Comparison of ENCODE assay signal across 13 cellular contexts in the genomic region with DNA sequence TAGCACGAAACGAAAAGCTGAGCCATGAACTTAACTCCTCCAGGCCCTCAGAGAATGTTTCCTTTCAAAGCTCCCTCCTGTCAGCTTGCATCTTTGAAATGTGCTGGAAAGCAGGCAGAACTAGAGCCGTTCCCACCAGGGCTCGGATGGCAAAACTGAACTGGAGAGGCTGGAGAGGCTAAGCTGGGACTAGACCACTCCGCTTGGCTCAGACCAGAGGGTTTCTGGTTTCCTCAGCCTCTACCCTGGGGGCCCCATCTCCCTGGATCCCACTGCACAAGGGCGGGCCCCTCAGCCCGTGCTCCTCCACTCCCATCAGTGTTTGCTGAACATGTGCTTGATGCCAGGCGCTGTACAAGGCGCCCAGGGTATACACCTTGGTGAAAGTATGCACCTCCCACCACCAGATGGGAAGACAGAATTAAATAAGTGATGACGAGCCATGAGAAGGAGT. TPM values are rescaled to one million over a fixed set of nuclear protein-coding genes. Genes with fewer than 3 reads are reported as not detected.
DNase-seq lines count a peak whose midpoint lies in the region; ATAC-seq and TF ChIP-seq lines count a peak whose summit lies in the region.
"Had no signal": no experiment of that assay in that cellular context is flagged by ENCODE, and none has a peak within 500 bp of the region (broad histone marks: within the 10 kb centered on the region; RNA-seq: fewer than 3 reads in every experiment).

No MANE protein-coding gene starts in this region.

- no peaks in the 10 kb centered on the region for H3K79me2 ChIP-seq in osteoblast (ENCODE audit: insufficient read depth, low read length)

- no peaks in the 10 kb centered on the region for H3K27me3 Mint-ChIP-seq in activated T-cell treated with anti-CD3 and anti-CD28 coated beads, Interleukin-2, amount 50 U/mL, for 24 hours
- no peaks in the 10 kb centered on the region for H3K27me3 Mint-ChIP-seq in CD4-positive, alpha-beta memory T cell

- no peaks in the 10 kb centered on the region for H4K20me1 ChIP-seq in osteoblast (ENCODE audit: insufficient read depth, low read length)

- no peak overlapping the region for H3K4me3 ChIP-seq in esophagus (ENCODE audit: low read depth in 1 of 2, low read length in 2 of 2)
- peak overlapping the region; percentile 3 for H3K4me3 ChIP-seq in osteoblast (ENCODE audit: insufficient read depth, low read length)
- H3K4me3 ChIP-seq in upper lobe of left lung = no peak overlapping the region
- H3K4me3 ChIP-seq in CD4-positive, alpha-beta memory T cell (ENCODE audit: low read length in 2 of 2) = no peak overlapping the region
- H3K4me3 ChIP-seq: A549 had no signal

- no peak for TF ChIP-seq CTCF in osteoblast (IDR thresholded peaks at IDR 0.05; ENCODE audit: extremely low read depth, low read depth, low read length)
- no peak for TF ChIP-seq CTCF in upper lobe of left lung (IDR thresholded peaks at IDR 0.05)

- 65 to 77% methylated on average over 10 of the region's 10 CpGs for WGBS in esophagus, 2 donors
- WGBS in upper lobe of left lung, 2 donors = 61 to 66% methylated on average over 7 to 10 of the region's 10 CpGs

- no peaks in the 10 kb centered on the region for H3K9me3 Mint-ChIP-seq in activated T-cell treated with anti-CD3 and anti-CD28 coated beads, Interleukin-2, amount 50 U/mL, for 24 hours
- no peaks in the 10 kb centered on the region for H3K9me3 Mint-ChIP-seq in CD4-positive, alpha-beta memory T cell

- H3K36me3 ChIP-seq in esophagus (ENCODE audit: control insufficient read depth in 2 of 2, insufficient read depth in 2 of 2, low read length in 1 of 2) (peaks cover 25 to 66% of the 10 kb centered on the region in 2 donors), osteoblast (ENCODE audit: insufficient read depth, low read length) (peaks cover 48% of the 10 kb centered on the region), upper lobe of left lung (peaks cover 38 to 99% (median 82%) of the 10 kb centered on the region in 4 donors)
- peaks cover 94% of the 10 kb centered on the region for H3K36me3 ChIP-seq in CD4-positive, alpha-beta memory T cell (ENCODE audit: insufficient read depth, low read length)

- H3K36me3 Mint-ChIP-seq in activated T-cell treated with anti-CD3 and anti-CD28 coated beads, Interleukin-2, amount 50 U/mL, for 24 hours (ENCODE audit: low read depth) = peaks cover 98% of the 10 kb centered on the region
- H3K36me3 Mint-ChIP-seq in CD4-positive, alpha-beta memory T cell = peaks cover 73 to 91% of the 10 kb centered on the region in 2 donors

- H3K4me1 Mint-ChIP-seq in activated T-cell treated with anti-CD3 and anti-CD28 coated beads, Interleukin-2, amount 50 U/mL, for 24 hours (ENCODE audit: low read depth) = peaks cover 13% of the 10 kb centered on the region
- H3K4me1 Mint-ChIP-seq in CD4-positive, alpha-beta memory T cell = no peaks in the 10 kb centered on the region

- H3K4me3 Mint-ChIP-seq in activated T-cell treated with anti-CD3 and anti-CD28 coated beads, Interleukin-2, amount 50 U/mL, for 24 hours = no peak overlapping the region
- H3K4me3 Mint-ChIP-seq in CD4-positive, alpha-beta memory T cell = no peak overlapping the region

- H3K9me3 ChIP-seq in esophagus (ENCODE audit: control insufficient read depth in 2 of 2, insufficient read depth in 1 of 2, low read depth in 1 of 2, low read length in 1 of 2) (no peaks in the 10 kb centered on the region), osteoblast (ENCODE audit: low read depth, low read length) (no peaks in the 10 kb centered on the region), upper lobe of left lung (no peaks in the 10 kb centered on the region)
- H3K9me3 ChIP-seq in CD4-positive, alpha-beta memory T cell (ENCODE audit: control insufficient read depth in 1 of 2, low read length in 2 of 2) = no peaks in the 10 kb centered on the region
- H3K9me3 ChIP-seq: A549 had no signal

- TF ChIP-seq POLR2A in upper lobe of left lung (IDR thresholded peaks at IDR 0.05) = no peak

- CTCF ChIA-PET in CD4-positive, alpha-beta memory T cell (lab: Charles Lee; ENCODE audit: partially characterized antibody) = interaction anchor here (2.5 kb wide), 1 partner anchor 77 kb away, joined by 9 read pairs; no protein-coding TSS in a partner anchor

- H3K4me1 ChIP-seq in esophagus (ENCODE audit: control insufficient read depth in 2 of 2, insufficient read depth in 2 of 2, low read length in 1 of 2) (peaks cover 6 to 25% of the 10 kb centered on the region in 2 donors), osteoblast (ENCODE audit: insufficient read depth, low read length) (peaks cover 33% of the 10 kb centered on the region), upper lobe of left lung (peaks cover 40 to 55% (median 44%) of the 10 kb centered on the region in 4 donors)
- H3K4me1 ChIP-seq in CD4-positive, alpha-beta memory T cell (ENCODE audit: insufficient read depth, low read length) = no peaks in the 10 kb centered on the region

- H3K27me3 ChIP-seq in esophagus (ENCODE audit: control insufficient read depth in 1 of 2, insufficient read depth in 2 of 2, low read length in 2 of 2) (no peaks in the 10 kb centered on the region), osteoblast (ENCODE audit: insufficient read depth, low read length) (no peaks in the 10 kb centered on the region), upper lobe of left lung (no peaks in the 10 kb centered on the region)
- no peaks in the 10 kb centered on the region for H3K27me3 ChIP-seq in CD4-positive, alpha-beta memory T cell (ENCODE audit: insufficient read depth, low read length)

- H3K4me2 ChIP-seq in osteoblast (ENCODE audit: insufficient read depth, low read length) = peak overlapping the region; percentile 51
- H3K4me2 ChIP-seq: A549 had no signal

- POLR2A ChIA-PET in CD4-positive, alpha-beta memory T cell (lab: Charles Lee; ENCODE audit: partially characterized antibody) = no interaction called here

- H2AFZ ChIP-seq in osteoblast (ENCODE audit: low read length) = no peak overlapping the region

- no peak for TF ChIP-seq EP300 in upper lobe of left lung (IDR thresholded peaks at IDR 0.05)

- ATAC-seq in upper lobe of left lung (ENCODE audit: low FRiP score in 2 of 2) = peak in 1 of 2 donors; percentile 29
- ATAC-seq: A549 had no signal

- intact Hi-C loops in CD4-positive, alpha-beta memory T cell (cut with micrococcal nuclease) = no loop called here

- peak overlapping the region; percentile 69 to 88 for H3K27ac ChIP-seq in esophagus (ENCODE audit: low read depth in 2 of 2, low read length in 1 of 2)
- H3K27ac ChIP-seq in osteoblast (ENCODE audit: low read depth, low read length) = peak overlapping the region; percentile 64
- peak overlapping the region; percentile 62 to 86 (median 84) for H3K27ac ChIP-seq in upper lobe of left lung
- H3K27ac ChIP-seq in CD4-positive, alpha-beta memory T cell (ENCODE audit: low read depth, low read length) = no peak overlapping the region
- H3K27ac ChIP-seq: HL-60 had no signal

- no peak for DNase-seq in activated T-cell treated with anti-CD3 and anti-CD28 coated beads, Interleukin-2, amount 50 U/mL, for 24 hours
- DNase-seq in activated T-cell treated with anti-CD3 and anti-CD28 coated beads, Interleukin-2, amount 50 U/mL, for 1 hour = no peak
- DNase-seq in osteoblast (ENCODE audit: insufficient read length, low spot score, missing footprints) = peak; percentile 94
- no peak for DNase-seq in upper lobe of left lung
- no peak for DNase-seq in T1000 (lab: John Stamatoyannopoulos, UW)
- no peak for DNase-seq in NCI-H2107 (lab: John Stamatoyannopoulos, UW)
- no peak for DNase-seq in CD4-positive, alpha-beta memory T cell
- DNase-seq: activated CD4-positive, alpha-beta T cell treated with anti-CD3 and anti-CD28 coated beads, Interleukin-2, amount 50 U/mL, for 4 hours; MV-4-11; NCI-H526 had no signal

- peak overlapping the region; percentile 90 for H3K27ac Mint-ChIP-seq in activated T-cell treated with anti-CD3 and anti-CD28 coated beads, Interleukin-2, amount 50 U/mL, for 24 hours
- peak overlapping the region in 1 of 7 donors; percentile 81 for H3K27ac Mint-ChIP-seq in CD4-positive, alpha-beta memory T cell

RNA-seq across cellular contexts. Expression of gene GPX3, which starts 17.9 kb away (rescaled TPM):
- 100 to 1,000 TPM; 143 to 277 TPM for polyA plus RNA-seq in esophagus
- total RNA-seq in osteoblast = 8.8 and 9.8 TPM in 2 replicates
- 1,000 to 10,000 TPM in 4 of 6 donors, 100 to 1,000 TPM in 2; 876 to 1,536 (median 1,027) TPM for total RNA-seq in upper lobe of left lung
- total RNA-seq in CD4-positive, alpha-beta memory T cell = not detected
- 1 to 10 TPM in 1 of 2 donors, not detected in 1; 1.5 TPM for polyA plus RNA-seq in CD4-positive, alpha-beta memory T cell

RNA-seq across cellular contexts. Expression of gene TNIP1, which starts 42.5 kb away (rescaled TPM):
- 100 to 1,000 TPM in 1 of 2 donors, 10 to 100 TPM in 1; 68.3 to 140 TPM for polyA plus RNA-seq in esophagus
- total RNA-seq in osteoblast = 66.3 and 85.8 TPM in 2 replicates
- 100 to 1,000 TPM; 109 to 166 (median 130) TPM for total RNA-seq in upper lobe of left lung
- 100 to 1,000 TPM; 227 to 233 TPM for total RNA-seq in CD4-positive, alpha-beta memory T cell
- 10 to 100 TPM; 31.5 to 70.2 TPM for polyA plus RNA-seq in CD4-positive, alpha-beta memory T cell

Comparison
In these comparisons a context has a peak if more than half of its experiments do, and no peak if none do; other contexts are left out.
1. RNA of gene GPX3, which starts 17.9 kb away (total RNA-seq): 876 to 1,536 TPM in upper lobe of left lung; 8.8 to 9.8 TPM in osteoblast and not detected in CD4-positive, alpha-beta memory T cell; every median in the first group is over 10 times any median in the second.